1 cellular context compared by ENCODE assay signal in genomic region chr22:21970800-21971617, GRCh38.
TF ChIP-seq lines count a peak whose summit lies in the region.

No MANE protein-coding gene starts in this region.

TF ChIP-seq in K562, 482 proteins besides CTCF, POLR2A, EP300 and RAD21 (continued from another document):
- peak; percentile 84; the same call in 1 of the 2 replicates for TF ChIP-seq NR4A1 (CRISPR knock-in tag; IDR thresholded peaks at IDR 0.05)
- no peak for TF ChIP-seq NR4A1 (tag; IDR thresholded peaks at IDR 0.05)
